Comparison of ENCODE assay signal across 8 cellular contexts in the genomic region with DNA sequence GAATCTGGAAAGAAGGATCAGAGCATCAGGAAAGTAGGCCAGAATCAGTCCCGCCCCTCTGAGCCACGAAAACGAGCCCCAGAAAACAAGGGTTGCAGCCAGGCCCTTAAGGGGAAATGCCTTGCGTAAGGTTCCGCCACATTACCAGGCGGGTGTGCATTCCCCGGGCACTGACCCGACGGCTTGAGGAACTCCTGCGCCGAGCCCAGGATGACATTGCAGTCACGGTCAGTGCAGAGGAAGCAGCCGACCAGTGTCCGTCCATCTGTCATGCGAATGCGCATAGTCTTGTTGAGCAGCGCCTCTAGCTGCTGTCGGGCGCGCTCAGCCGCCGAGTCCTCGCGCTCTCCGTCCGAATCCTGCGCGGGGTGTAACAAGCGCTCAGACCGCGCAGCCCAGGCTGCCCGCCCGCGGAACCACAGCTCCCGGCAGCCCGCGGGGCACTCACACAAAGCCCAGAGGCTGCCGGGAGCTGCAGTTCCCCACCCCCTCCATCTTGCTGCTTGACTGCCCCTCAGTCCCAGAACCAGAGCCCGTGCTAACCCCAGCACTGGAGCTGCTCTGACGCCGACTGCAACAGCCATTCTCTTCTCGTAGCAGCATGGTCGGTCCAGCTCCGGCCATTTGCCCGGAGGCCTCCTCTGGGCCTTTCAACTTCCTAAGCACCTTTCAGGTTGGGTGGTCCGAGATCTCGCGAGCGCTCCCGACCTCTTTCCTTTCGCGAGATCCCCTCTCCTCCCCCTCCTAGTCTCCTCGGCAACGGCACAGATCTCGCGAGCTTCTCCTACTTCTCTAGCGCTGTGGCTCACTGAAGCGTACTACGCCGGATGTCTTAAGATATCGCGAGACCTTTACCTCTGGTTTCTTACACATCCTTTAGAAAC. TPM values are rescaled to one million over a fixed set of nuclear protein-coding genes. Genes with fewer than 3 reads are reported as not detected.
DNase-seq lines count a peak whose midpoint lies in the region; TF ChIP-seq lines count a peak whose summit lies in the region.

NAA38 (minus strand) TSS at position 720 of the 884 bp plus-strand sequence; CDS start at position 624, 96 bp downstream.

- peak; percentile 48 for TF ChIP-seq CTCF in Loucy (conservative IDR thresholded peaks at IDR 0.05; ENCODE audit: low read length)
- TF ChIP-seq CTCF in fibroblast of villous mesenchyme (IDR thresholded peaks at IDR 0.05; ENCODE audit: insufficient read depth, low read depth, low read length) = peak; percentile 32
- TF ChIP-seq CTCF in neural crest cell (conservative IDR thresholded peaks at IDR 0.05) = peak; percentile 52

- in situ Hi-C loops in G401 (cut with HindIII; ENCODE audit: low sequenced_read_pairs) = no loop called here

- peaks cover 3% of the 10 kb centered on the region for H3K36me3 Mint-ChIP-seq in neural crest cell (ENCODE audit: low read depth)

- H3K27me3 ChIP-seq in H7 (ENCODE audit: control insufficient read depth, insufficient read depth, low read length) = peaks cover 45% of the 10 kb centered on the region
- no peaks in the 10 kb centered on the region for H3K27me3 ChIP-seq in Loucy (ENCODE audit: insufficient read depth, low read length, poor library complexity, severe bottlenecking)

- H4K20me1 ChIP-seq in Loucy (ENCODE audit: insufficient read depth, low read length, poor library complexity, severe bottlenecking) = peaks cover 6% of the 10 kb centered on the region

- H2AFZ ChIP-seq in Loucy (ENCODE audit: low read length) = peak within 1 kb of the TSS; percentile 96

- DNase-seq in G401 (ENCODE audit: low spot score) = peak; percentile 100
- peak; percentile 94 for DNase-seq in H7
- DNase-seq in activated effector memory CD4-positive, alpha-beta T cell treated with Interleukin-2 at 50 U/mL for 16 hours = peak; percentile 90
- peak; percentile 100 for DNase-seq in fibroblast of villous mesenchyme (ENCODE audit: low read depth)
- DNase-seq in neural crest cell (ENCODE audit: low read depth, low spot score) = peak; percentile 92
- DNase-seq in stromal cell of bone marrow (ENCODE audit: low read depth) = peak; percentile 99

- no peaks in the 10 kb centered on the region for H3F3A ChIP-seq in Loucy (ENCODE audit: low read depth)

- no peak within 1 kb of the TSS for H3K27ac Mint-ChIP-seq in neural crest cell (ENCODE audit: unreplicated experiment)

- H3K4me2 ChIP-seq in Loucy (ENCODE audit: low read depth, low read length, poor library complexity, severe bottlenecking) = peak within 1 kb of the TSS; percentile 92

- H3K79me2 ChIP-seq in Loucy (ENCODE audit: insufficient read depth, low read length) = peaks cover 19% of the 10 kb centered on the region; the same call in 1 of the 2 replicates

- peaks cover 6% of the 10 kb centered on the region for H3K27me3 Mint-ChIP-seq in neural crest cell (ENCODE audit: low read depth)

- H3K4me1 Mint-ChIP-seq in neural crest cell = peaks cover 4% of the 10 kb centered on the region

- peak; percentile 89 for TF ChIP-seq POLR2A in Raji (IDR thresholded peaks at IDR 0.05; ENCODE audit: insufficient read depth, low read depth, low read length)

- H3K9me2 ChIP-seq in Loucy (replicated peaks; ENCODE audit: low read depth, low read length) = no peaks in the 10 kb centered on the region

- H3K36me3 ChIP-seq in H7 (replicated peaks; ENCODE audit: control insufficient read depth, insufficient read depth, low read length) (peaks cover 4% of the 10 kb centered on the region; the same call in 1 of the 2 replicates), Loucy (ENCODE audit: insufficient read depth, low read length) (peaks cover 11% of the 10 kb centered on the region; the same call in 1 of the 2 replicates)

- H3K9me3 ChIP-seq in Loucy (ENCODE audit: insufficient read depth, low read depth, low read length) = no peaks in the 10 kb centered on the region

- H3K4me3 Mint-ChIP-seq in neural crest cell = no peak within 1 kb of the TSS

- H3K4me3 ChIP-seq in H7 (ENCODE audit: insufficient read depth, low read depth, low read length) (peak within 1 kb of the TSS; percentile 82), Loucy (ENCODE audit: low read length, poor library complexity, severe bottlenecking) (peak within 1 kb of the TSS; percentile 76), fibroblast of villous mesenchyme (ENCODE audit: low read depth, low read length) (peak within 1 kb of the TSS; percentile 82)

- H3K4me1 ChIP-seq in Loucy (ENCODE audit: insufficient read depth, low read length, poor library complexity, severe bottlenecking) = peaks cover 19% of the 10 kb centered on the region

- H3K9ac ChIP-seq in Loucy (ENCODE audit: low read depth, low read length, poor library complexity, severe bottlenecking) = peak within 1 kb of the TSS; percentile 71

- no peaks in the 10 kb centered on the region for H3K9me3 Mint-ChIP-seq in neural crest cell

RNA-seq across cellular contexts. Expression of gene NAA38, which starts in this region (rescaled TPM):
- 97.3 and 101 TPM in 2 replicates for total RNA-seq in G401 (2014; rRNA removed; shearing (Covaris generic))
- total RNA-seq in H7 (2014; rRNA removed; shearing (Covaris generic)) = 59.0 and 81.9 TPM in 2 replicates
- total RNA-seq in fibroblast of villous mesenchyme (55.3 and 73.1 TPM in 2 replicates), neural crest cell (83.4 and 87.2 TPM in 2 replicates)

Comparison
In these comparisons a context has a peak if more than half of its experiments do, and no peak if none do; other contexts are left out.
1. Peak in every context shown above with its lines: DNase-seq and H3K4me3 ChIP-seq.